11 cellular contexts compared by ENCODE assay signal in the genomic region with DNA sequence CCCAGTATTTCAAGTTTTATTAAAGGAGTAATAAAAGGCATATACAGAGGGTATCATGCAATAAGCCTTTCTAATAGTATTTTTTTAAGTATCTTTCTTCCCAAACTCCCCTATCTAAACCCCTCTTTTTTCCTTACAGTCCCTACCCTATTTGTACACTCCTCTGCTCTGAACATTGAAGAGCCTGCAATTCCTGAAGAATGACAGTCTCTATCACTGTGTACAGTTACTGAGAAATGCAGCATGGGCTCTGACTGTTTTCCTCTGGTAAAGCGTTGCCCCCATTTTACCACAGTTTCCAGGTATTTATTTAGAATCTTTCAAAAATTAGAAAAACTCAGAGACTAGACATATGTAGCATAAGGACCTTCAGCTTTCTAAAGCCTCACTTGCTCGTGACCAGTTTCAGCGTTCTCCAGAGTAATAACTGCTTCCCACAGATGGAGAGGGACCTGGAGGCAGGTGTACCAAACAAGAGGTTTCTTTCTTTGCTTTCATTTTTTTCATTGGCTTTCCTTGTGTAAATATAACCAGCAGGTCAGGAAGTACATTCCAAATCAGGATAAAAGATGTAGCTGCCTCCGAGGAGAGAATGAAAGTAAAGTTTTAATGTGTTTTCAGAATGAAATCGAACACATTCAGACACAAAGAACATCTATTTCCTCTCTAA.
DNase-seq lines count a peak whose midpoint lies in the region; ATAC-seq and TF ChIP-seq lines count a peak whose summit lies in the region.
"Had no signal": no experiment of that assay in that cellular context is flagged by ENCODE, and none has a peak within 500 bp of the region (broad histone marks: within the 10 kb centered on the region; RNA-seq: fewer than 3 reads in every experiment).

No MANE protein-coding gene starts in this region.

- H3K18ac ChIP-seq in mesenchymal stem cell (ENCODE audit: low read depth in 1 of 2, low read length in 2 of 2): no peak overlapping the region

- peaks cover 2% of the 10 kb centered on the region for H3K9me3 ChIP-seq in mesenchymal stem cell (ENCODE audit: control insufficient read depth, low read length)

- no peak overlapping the region for H2BK5ac ChIP-seq in mesenchymal stem cell (ENCODE audit: low read depth, low read length, poor library complexity, severe bottlenecking)

- no peak overlapping the region for H2BK15ac ChIP-seq in mesenchymal stem cell (ENCODE audit: low read depth, poor library complexity, severe bottlenecking)

- no peak overlapping the region for H2AFZ ChIP-seq in mesenchymal stem cell (ENCODE audit: low read depth, low read length)

- H4K8ac ChIP-seq in mesenchymal stem cell (ENCODE audit: low read length): no peak overlapping the region

- H3K4me1 ChIP-seq in mesenchymal stem cell (ENCODE audit: control insufficient read depth, insufficient read depth, low read depth, low read length): no peaks in the 10 kb centered on the region

- H3K36me3 ChIP-seq in mesenchymal stem cell (ENCODE audit: control insufficient read depth in 1 of 2, insufficient read depth in 2 of 2, low read depth in 1 of 2, low read length in 2 of 2): no peaks in the 10 kb centered on the region

- peak overlapping the region; percentile 69 for H3K9ac ChIP-seq in mesenchymal stem cell (ENCODE audit: low read length)

- H3K4me2 ChIP-seq in mesenchymal stem cell (ENCODE audit: low read length, poor library complexity, severe bottlenecking): no peak overlapping the region

- H2BK120ac ChIP-seq in mesenchymal stem cell (ENCODE audit: low read depth, low read length): no peak overlapping the region

- 87% methylated on average over 3 of the region's 5 CpGs for WGBS in mesenchymal stem cell

- no peak overlapping the region for H3K27ac ChIP-seq in mesenchymal stem cell (ENCODE audit: low read length, poor library complexity, severe bottlenecking)

- H3K4me3 ChIP-seq in mesenchymal stem cell (ENCODE audit: insufficient read depth in 1 of 2, low read depth in 1 of 2, low read length in 2 of 2): peak overlapping the region in 1 of 2 experiments; percentile 70

- H3K4ac ChIP-seq in mesenchymal stem cell (ENCODE audit: low read depth in 1 of 2, low read length in 2 of 2): no peak overlapping the region

- H2AK5ac ChIP-seq in mesenchymal stem cell (ENCODE audit: low read length, severe bottlenecking): no peak overlapping the region

- no peak overlapping the region for H4K91ac ChIP-seq in mesenchymal stem cell (ENCODE audit: low read length)

- H2BK12ac ChIP-seq in mesenchymal stem cell (ENCODE audit: low read length in 2 of 2): no peak overlapping the region

- H3K79me1 ChIP-seq in mesenchymal stem cell (replicated peaks; ENCODE audit: low read length, poor library complexity, severe bottlenecking): no peaks in the 10 kb centered on the region

- ATAC-seq in SK-N-SH treated with all-trans-retinoic acid at 6 μM for 48 hours: peak; percentile 85
- no peak for ATAC-seq in GM19023 (IDR thresholded peaks at IDR 0.05; ENCODE audit: unreplicated experiment)

- no peak overlapping the region for H3K23ac ChIP-seq in mesenchymal stem cell (ENCODE audit: low read length in 2 of 2)

- DNase-seq in DMS153 treated with DMSO at 0.1 percent for 48 hours (lab: John Stamatoyannopoulos, UW; ENCODE audit: unreplicated experiment): peak; percentile 76
- peak; percentile 9 for DNase-seq in NCI-H1417 treated with DMSO at 0.1 percent for 48 hours (lab: John Stamatoyannopoulos, UW)
- DNase-seq in mesenchymal stem cell: no peak
- no peak for DNase-seq in T-helper 9 cell
- DNase-seq in RKO (ENCODE audit: low spot score): no peak
- DNase-seq in glomerular visceral epithelial cell (ENCODE audit: extremely low spot score): no peak
- DNase-seq: activated effector memory CD4-positive, alpha-beta T cell treated with anti-CD3 and anti-CD28 coated beads, Interleukin-2, amount 50 U/mL, for 16 hours; cortex of kidney; NCI-H524 treated with DMSO at 0.1 percent for 48 hours had no signal

- no peaks in the 10 kb centered on the region for H3K27me3 ChIP-seq in mesenchymal stem cell (ENCODE audit: control insufficient read depth in 1 of 2, insufficient read depth in 1 of 2, low read length in 2 of 2)

- no peak overlapping the region for H3K14ac ChIP-seq in mesenchymal stem cell (ENCODE audit: low read length in 2 of 2)

TF ChIP-seq in SK-N-SH treated with all-trans-retinoic acid at 6 μM for 48 hours, 23 proteins besides CTCF, POLR2A, EP300 and RAD21:
- no peak for TF ChIP-seq CSDC2 (CRISPR knock-in tag; IDR thresholded peaks at IDR 0.05)
- no peak for TF ChIP-seq ZNF70 (CRISPR knock-in tag; IDR thresholded peaks at IDR 0.05)
- no peak for TF ChIP-seq TCF4 (CRISPR knock-in tag; IDR thresholded peaks at IDR 0.05; ENCODE audit: borderline replicate concordance)
- TF ChIP-seq, protein P1, sequence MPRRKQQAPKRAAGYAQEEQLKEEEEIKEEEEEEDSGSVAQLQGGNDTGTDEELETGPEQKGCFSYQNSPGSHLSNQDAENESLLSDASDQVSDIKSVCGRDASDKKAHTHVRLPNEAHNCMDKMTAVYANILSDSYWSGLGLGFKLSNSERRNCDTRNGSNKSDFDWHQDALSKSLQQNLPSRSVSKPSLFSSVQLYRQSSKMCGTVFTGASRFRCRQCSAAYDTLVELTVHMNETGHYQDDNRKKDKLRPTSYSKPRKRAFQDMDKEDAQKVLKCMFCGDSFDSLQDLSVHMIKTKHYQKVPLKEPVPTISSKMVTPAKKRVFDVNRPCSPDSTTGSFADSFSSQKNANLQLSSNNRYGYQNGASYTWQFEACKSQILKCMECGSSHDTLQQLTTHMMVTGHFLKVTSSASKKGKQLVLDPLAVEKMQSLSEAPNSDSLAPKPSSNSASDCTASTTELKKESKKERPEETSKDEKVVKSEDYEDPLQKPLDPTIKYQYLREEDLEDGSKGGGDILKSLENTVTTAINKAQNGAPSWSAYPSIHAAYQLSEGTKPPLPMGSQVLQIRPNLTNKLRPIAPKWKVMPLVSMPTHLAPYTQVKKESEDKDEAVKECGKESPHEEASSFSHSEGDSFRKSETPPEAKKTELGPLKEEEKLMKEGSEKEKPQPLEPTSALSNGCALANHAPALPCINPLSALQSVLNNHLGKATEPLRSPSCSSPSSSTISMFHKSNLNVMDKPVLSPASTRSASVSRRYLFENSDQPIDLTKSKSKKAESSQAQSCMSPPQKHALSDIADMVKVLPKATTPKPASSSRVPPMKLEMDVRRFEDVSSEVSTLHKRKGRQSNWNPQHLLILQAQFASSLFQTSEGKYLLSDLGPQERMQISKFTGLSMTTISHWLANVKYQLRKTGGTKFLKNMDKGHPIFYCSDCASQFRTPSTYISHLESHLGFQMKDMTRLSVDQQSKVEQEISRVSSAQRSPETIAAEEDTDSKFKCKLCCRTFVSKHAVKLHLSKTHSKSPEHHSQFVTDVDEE (CRISPR knock-in tag; IDR thresholded peaks at IDR 0.05): no peak
- TF ChIP-seq, protein P2, sequence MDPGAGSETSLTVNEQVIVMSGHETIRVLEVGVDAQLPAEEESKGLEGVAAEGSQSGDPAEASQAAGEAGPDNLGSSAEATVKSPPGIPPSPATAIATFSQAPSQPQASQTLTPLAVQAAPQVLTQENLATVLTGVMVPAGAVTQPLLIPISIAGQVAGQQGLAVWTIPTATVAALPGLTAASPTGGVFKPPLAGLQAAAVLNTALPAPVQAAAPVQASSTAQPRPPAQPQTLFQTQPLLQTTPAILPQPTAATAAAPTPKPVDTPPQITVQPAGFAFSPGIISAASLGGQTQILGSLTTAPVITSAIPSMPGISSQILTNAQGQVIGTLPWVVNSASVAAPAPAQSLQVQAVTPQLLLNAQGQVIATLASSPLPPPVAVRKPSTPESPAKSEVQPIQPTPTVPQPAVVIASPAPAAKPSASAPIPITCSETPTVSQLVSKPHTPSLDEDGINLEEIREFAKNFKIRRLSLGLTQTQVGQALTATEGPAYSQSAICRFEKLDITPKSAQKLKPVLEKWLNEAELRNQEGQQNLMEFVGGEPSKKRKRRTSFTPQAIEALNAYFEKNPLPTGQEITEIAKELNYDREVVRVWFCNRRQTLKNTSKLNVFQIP (CRISPR knock-in tag; IDR thresholded peaks at IDR 0.05; ENCODE audit: borderline replicate concordance, low read depth): no peak
- TF ChIP-seq, protein P3, sequence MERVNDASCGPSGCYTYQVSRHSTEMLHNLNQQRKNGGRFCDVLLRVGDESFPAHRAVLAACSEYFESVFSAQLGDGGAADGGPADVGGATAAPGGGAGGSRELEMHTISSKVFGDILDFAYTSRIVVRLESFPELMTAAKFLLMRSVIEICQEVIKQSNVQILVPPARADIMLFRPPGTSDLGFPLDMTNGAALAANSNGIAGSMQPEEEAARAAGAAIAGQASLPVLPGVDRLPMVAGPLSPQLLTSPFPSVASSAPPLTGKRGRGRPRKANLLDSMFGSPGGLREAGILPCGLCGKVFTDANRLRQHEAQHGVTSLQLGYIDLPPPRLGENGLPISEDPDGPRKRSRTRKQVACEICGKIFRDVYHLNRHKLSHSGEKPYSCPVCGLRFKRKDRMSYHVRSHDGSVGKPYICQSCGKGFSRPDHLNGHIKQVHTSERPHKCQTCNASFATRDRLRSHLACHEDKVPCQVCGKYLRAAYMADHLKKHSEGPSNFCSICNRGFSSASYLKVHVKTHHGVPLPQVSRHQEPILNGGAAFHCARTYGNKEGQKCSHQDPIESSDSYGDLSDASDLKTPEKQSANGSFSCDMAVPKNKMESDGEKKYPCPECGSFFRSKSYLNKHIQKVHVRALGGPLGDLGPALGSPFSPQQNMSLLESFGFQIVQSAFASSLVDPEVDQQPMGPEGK (CRISPR knock-in tag; IDR thresholded peaks at IDR 0.05; ENCODE audit: borderline replicate concordance): no peak
- TF ChIP-seq ZNF8 (CRISPR knock-in tag; IDR thresholded peaks at IDR 0.05): no peak
- TF ChIP-seq GLIS3 (CRISPR knock-in tag; IDR thresholded peaks at IDR 0.05): no peak
- TF ChIP-seq ZC3H10 (CRISPR knock-in tag; IDR thresholded peaks at IDR 0.05): no peak
TF ChIP-seq in SK-N-SH treated with all-trans-retinoic acid at 6 μM for 48 hours: peak in this region for 0.

Comparison
In these comparisons a context has a peak if more than half of its experiments do, and no peak if none do; other contexts are left out.
1. DNase-seq: peak in DMS153 treated with DMSO at 0.1 percent for 48 hours (single experiment) and NCI-H1417 treated with DMSO at 0.1 percent for 48 hours (single experiment); none in mesenchymal stem cell (single experiment), T-helper 9 cell (single experiment), RKO (single experiment) and glomerular visceral epithelial cell (single experiment).